10 cellular contexts compared by ENCODE assay signal in the genomic region with DNA sequence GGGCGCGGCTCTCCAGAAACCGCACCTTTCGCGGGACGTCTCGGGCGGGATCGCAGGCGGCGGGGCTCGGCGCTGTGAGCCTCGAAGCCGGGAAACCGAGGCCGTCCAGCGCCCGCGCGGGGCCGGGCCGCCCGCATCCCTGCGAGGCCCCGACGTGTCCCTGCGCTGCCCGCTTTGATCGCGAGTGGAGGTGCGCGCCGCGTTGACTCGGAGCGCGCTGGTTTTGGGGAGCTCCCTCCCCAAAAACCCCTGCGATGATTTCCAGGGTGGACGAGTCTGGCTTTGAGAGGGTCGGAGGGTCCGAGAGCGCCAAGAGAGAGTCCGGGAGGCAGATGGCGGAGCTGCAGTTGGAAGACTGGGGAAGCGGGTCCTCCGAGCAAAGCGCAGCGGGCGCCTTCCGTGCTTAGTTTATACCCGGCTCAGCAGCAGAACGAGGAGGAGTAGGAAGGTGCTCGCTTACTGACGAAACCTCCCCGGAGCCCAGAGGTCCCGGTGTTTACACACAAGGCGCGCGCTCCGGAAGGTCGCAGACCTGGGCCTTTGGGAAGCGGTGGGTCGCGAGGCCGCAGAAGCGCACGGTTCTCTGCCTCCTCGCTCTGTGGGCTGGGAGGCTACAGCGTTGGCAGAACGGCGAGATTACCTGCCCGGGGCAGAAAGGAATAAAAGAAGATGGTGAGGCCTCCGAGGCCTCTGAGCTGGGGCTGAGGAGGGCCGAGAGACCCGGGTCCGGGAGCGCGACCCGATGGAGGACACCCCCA. TPM values are rescaled to one million over a fixed set of nuclear protein-coding genes. Genes with fewer than 3 reads are reported as not detected.
DNase-seq lines count a peak whose midpoint lies in the region; FAIRE-seq and TF ChIP-seq lines count a peak whose summit lies in the region.
"Had no signal": no experiment of that assay in that cellular context is flagged by ENCODE, and none has a peak within 500 bp of the region (broad histone marks: within the 10 kb centered on the region; RNA-seq: fewer than 3 reads in every experiment).

No MANE protein-coding gene starts in this region.

- no peak overlapping the region for H3K4me3 ChIP-seq in CD8-positive, alpha-beta memory T cell (ENCODE audit: low read length)
- H3K4me3 ChIP-seq in Peyer's patch, result peak overlapping the region; percentile 29 to 58 (median 52)
- peak overlapping the region; percentile 50 to 83 (median 61) for H3K4me3 ChIP-seq in esophagus squamous epithelium

- no peaks in the 10 kb centered on the region for H3K36me3 Mint-ChIP-seq in CD8-positive, alpha-beta memory T cell
- H3K36me3 Mint-ChIP-seq in osteocyte (ENCODE audit: unreplicated experiment), result no peaks in the 10 kb centered on the region

- DNase-seq in CD8-positive, alpha-beta memory T cell, result no peak
- no peak for DNase-seq in Peyer's patch
- no peak for DNase-seq in esophagus squamous epithelium (lab: John Stamatoyannopoulos, UW)
- DNase-seq in osteocyte (ENCODE audit: extremely low spot score, unreplicated experiment), result no peak
- DNase-seq in GF-D8 (lab: John Stamatoyannopoulos, UW), result no peak
- DNase-seq in D721Med (ENCODE audit: insufficient read length, low spot score), result no peak
- no peak for DNase-seq in central memory CD4-positive, alpha-beta T cell
- DNase-seq in SIG-M5 (lab: John Stamatoyannopoulos, UW), result no peak
- DNase-seq: hippocampal formation had no signal

- no peak for TF ChIP-seq CTCF in Peyer's patch (IDR thresholded peaks at IDR 0.05)
- TF ChIP-seq CTCF in esophagus squamous epithelium (IDR thresholded peaks at IDR 0.05), result no peak
- no peak for TF ChIP-seq CTCF in osteocyte (IDR thresholded peaks at IDR 0.05)
- no peak for TF ChIP-seq CTCF in D721Med (IDR thresholded peaks at IDR 0.05; ENCODE audit: insufficient read depth, missing control alignments)

- H3K27me3 ChIP-seq in CD8-positive, alpha-beta memory T cell (ENCODE audit: insufficient read depth, low read length, poor library complexity, severe bottlenecking), result peaks cover 5% of the 10 kb centered on the region
- H3K27me3 ChIP-seq in Peyer's patch, result peaks cover 0 to 10% of the 10 kb centered on the region in 2 donors
- H3K27me3 ChIP-seq in esophagus squamous epithelium, result peaks cover 0 to 63% (median 0%) of the 10 kb centered on the region in 4 donors

- intact Hi-C loops in esophagus squamous epithelium (cut with DNase I), result no loop called here

- H3K27me3 Mint-ChIP-seq in CD8-positive, alpha-beta memory T cell, result peaks cover 31 to 78% of the 10 kb centered on the region in 2 donors
- peaks cover 75% of the 10 kb centered on the region for H3K27me3 Mint-ChIP-seq in osteocyte (ENCODE audit: unreplicated experiment)

- H3K36me3 ChIP-seq in CD8-positive, alpha-beta memory T cell (ENCODE audit: insufficient read depth, low read length), result no peaks in the 10 kb centered on the region
- H3K36me3 ChIP-seq in Peyer's patch (no peaks in the 10 kb centered on the region), esophagus squamous epithelium (no peaks in the 10 kb centered on the region)

- CTCF ChIA-PET in CD8-positive, alpha-beta memory T cell (lab: Charles Lee), result no interaction called here

- no peak overlapping the region for H3K27ac ChIP-seq in CD8-positive, alpha-beta memory T cell (ENCODE audit: low read depth, low read length)
- H3K27ac ChIP-seq in Peyer's patch, result peak overlapping the region in 3 of 4 donors; percentile 52 to 74 (median 66)
- peak overlapping the region; percentile 45 to 75 (median 58) for H3K27ac ChIP-seq in esophagus squamous epithelium

- H3K27ac Mint-ChIP-seq in CD8-positive, alpha-beta memory T cell, result no peak overlapping the region
- H3K27ac Mint-ChIP-seq in osteocyte (ENCODE audit: unreplicated experiment), result no peak overlapping the region

- H3K4me3 Mint-ChIP-seq in CD8-positive, alpha-beta memory T cell, result peak overlapping the region in 5 of 7 donors; percentile 27 to 77 (median 30)
- H3K4me3 Mint-ChIP-seq in osteocyte (ENCODE audit: unreplicated experiment), result peak overlapping the region; percentile 57

- FAIRE-seq in D721Med (lab: Jason Lieb, UNC), result no peak

- no peaks in the 10 kb centered on the region for H3K9me3 Mint-ChIP-seq in CD8-positive, alpha-beta memory T cell
- no peaks in the 10 kb centered on the region for H3K9me3 Mint-ChIP-seq in osteocyte (ENCODE audit: unreplicated experiment)

- POLR2A ChIA-PET in CD8-positive, alpha-beta memory T cell (lab: Charles Lee), result no interaction called here

- 23 to 57% methylated on average over 6 to 15 of the region's 80 CpGs for WGBS in esophagus squamous epithelium, 2 donors

- no peaks in the 10 kb centered on the region for H3K4me1 ChIP-seq in CD8-positive, alpha-beta memory T cell (ENCODE audit: insufficient read depth, low read length)
- H3K4me1 ChIP-seq in Peyer's patch (peaks cover 0 to 12% (median 4%) of the 10 kb centered on the region in 4 donors), esophagus squamous epithelium (peaks cover 3 to 33% (median 12%) of the 10 kb centered on the region in 3 donors)

- peaks cover 4 to 15% (median 5%) of the 10 kb centered on the region in 3 donors for H3K4me1 Mint-ChIP-seq in CD8-positive, alpha-beta memory T cell
- peaks cover 7% of the 10 kb centered on the region for H3K4me1 Mint-ChIP-seq in osteocyte (ENCODE audit: unreplicated experiment)

- H3K9me3 ChIP-seq in CD8-positive, alpha-beta memory T cell (ENCODE audit: low read length), result no peaks in the 10 kb centered on the region
- H3K9me3 ChIP-seq in Peyer's patch (no peaks in the 10 kb centered on the region), esophagus squamous epithelium (no peaks in the 10 kb centered on the region)

- TF ChIP-seq POLR2A in Peyer's patch (IDR thresholded peaks at IDR 0.05) (no peak), esophagus squamous epithelium (IDR thresholded peaks at IDR 0.05) (no peak)

RNA-seq across cellular contexts. Expression of a gene that starts 0.7 kb away (rescaled TPM):
- total RNA-seq in CD8-positive, alpha-beta memory T cell, result not detected
- not detected for polyA plus RNA-seq in CD8-positive, alpha-beta memory T cell
- total RNA-seq in Peyer's patch, result 10 to 100 TPM in 3 of 4 donors, 1 to 10 TPM in 1; 8.5 to 99.9 (median 18.4) TPM
- total RNA-seq in esophagus squamous epithelium, result 10 to 100 TPM; 31.9 to 63.0 (median 38.1) TPM
- 0.30 and 0.57 TPM in 2 replicates for total RNA-seq in osteocyte
- total RNA-seq: T-helper 2 cell treated with Interferon-gamma antibody and Interleukin-4, amounts not matched to agents 100 ng/mL and 5 ng/mL, for 36 hours had no signal

RNA-seq across cellular contexts. Expression of a gene that starts 38.8 kb away (rescaled TPM):
- total RNA-seq in CD8-positive, alpha-beta memory T cell, result under 1 TPM; 0.31 to 0.79 TPM
- not detected for polyA plus RNA-seq in CD8-positive, alpha-beta memory T cell
- 10 to 100 TPM; 49.2 to 66.0 (median 55.5) TPM for total RNA-seq in Peyer's patch
- 10 to 100 TPM in 2 of 4 donors, 1 to 10 TPM in 2; 5.7 to 12.0 (median 10.0) TPM for total RNA-seq in esophagus squamous epithelium
- 10.8 and 16.3 TPM in 2 replicates for total RNA-seq in osteocyte
